Comparison of ENCODE assay signal across 8 cellular contexts in the genomic region with DNA sequence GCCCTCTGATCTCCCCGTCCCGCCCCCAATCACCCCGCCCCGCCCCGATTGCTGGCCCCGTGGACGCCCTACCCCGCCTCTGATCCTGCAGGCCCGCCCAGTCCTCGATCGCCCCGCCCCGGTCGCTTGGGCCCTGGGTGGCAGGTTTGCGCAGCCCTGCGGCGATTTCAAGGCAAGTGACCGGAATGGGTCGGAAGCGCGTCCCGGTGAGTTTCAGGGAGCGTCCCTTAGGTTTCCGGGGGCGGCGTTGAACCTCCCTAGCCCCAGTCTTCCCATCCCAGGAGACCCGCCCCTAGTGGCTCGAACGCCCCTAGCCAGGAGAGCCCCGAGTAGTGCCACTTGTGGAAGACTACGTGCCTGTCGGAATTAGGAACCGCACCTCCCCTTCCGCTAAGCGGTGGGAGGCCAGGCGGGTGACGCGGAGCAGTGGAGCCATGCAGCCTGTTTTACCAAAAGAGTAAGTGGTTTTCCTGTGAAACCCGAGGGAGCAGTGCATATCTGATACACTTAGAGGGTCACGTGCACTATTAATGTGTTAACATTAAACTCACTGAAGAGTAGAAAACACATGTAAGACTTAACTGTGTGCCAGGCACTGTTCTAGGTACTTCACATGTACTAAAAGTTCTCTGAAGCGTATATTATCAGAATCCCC.
DNase-seq lines count a peak whose midpoint lies in the region; ATAC-seq and TF ChIP-seq lines count a peak whose summit lies in the region.

No MANE protein-coding gene starts in this region.

- H3K27me3 Mint-ChIP-seq in nephron (ENCODE audit: low read depth) = peaks cover 19% of the 10 kb centered on the region
- no peaks in the 10 kb centered on the region for H3K27me3 Mint-ChIP-seq in stimulated activated naive CD8-positive, alpha-beta T cell treated with anti-CD3 and anti-CD28 coated beads, Interleukin-15, Interleukin-2, amounts not matched to agents 100 ng/mL and 50 ng/mL, for 24 hours

- H3K9me3 Mint-ChIP-seq in nephron = peaks cover 5% of the 10 kb centered on the region
- H3K9me3 Mint-ChIP-seq in stimulated activated naive CD8-positive, alpha-beta T cell treated with anti-CD3 and anti-CD28 coated beads, Interleukin-15, Interleukin-2, amounts not matched to agents 100 ng/mL and 50 ng/mL, for 24 hours = no peaks in the 10 kb centered on the region

- ATAC-seq in GM21515 (IDR thresholded peaks at IDR 0.05; ENCODE audit: unreplicated experiment) = peak; percentile 77

- no peaks in the 10 kb centered on the region for H3K36me3 Mint-ChIP-seq in nephron (ENCODE audit: low read depth)
- H3K36me3 Mint-ChIP-seq in stimulated activated naive CD8-positive, alpha-beta T cell treated with anti-CD3 and anti-CD28 coated beads, Interleukin-15, Interleukin-2, amounts not matched to agents 100 ng/mL and 50 ng/mL, for 24 hours (ENCODE audit: low read depth) = no peaks in the 10 kb centered on the region

- H3K27ac Mint-ChIP-seq in nephron = peak overlapping the region in 2 of 3 experiments; percentile 63 to 73
- peak overlapping the region; percentile 81 for H3K27ac Mint-ChIP-seq in stimulated activated naive CD8-positive, alpha-beta T cell treated with anti-CD3 and anti-CD28 coated beads, Interleukin-15, Interleukin-2, amounts not matched to agents 100 ng/mL and 50 ng/mL, for 24 hours

- peak; percentile 31 to 38 (median 32) for TF ChIP-seq CTCF in nephron (IDR thresholded peaks at IDR 0.05; ENCODE audit: unreplicated experiment in 3 of 3)

- no peaks in the 10 kb centered on the region for H3K4me1 Mint-ChIP-seq in nephron
- H3K4me1 Mint-ChIP-seq in stimulated activated naive CD8-positive, alpha-beta T cell treated with anti-CD3 and anti-CD28 coated beads, Interleukin-15, Interleukin-2, amounts not matched to agents 100 ng/mL and 50 ng/mL, for 24 hours (ENCODE audit: low read depth) = peaks cover 25% of the 10 kb centered on the region

- DNase-seq in DMS53 (lab: John Stamatoyannopoulos, UW) = peak; percentile 98
- peak; percentile 81 for DNase-seq in HuH-7.5 (ENCODE audit: low spot score)
- peak; percentile 92 for DNase-seq in RKO (ENCODE audit: low spot score)
- peak; percentile 78 to 79 for DNase-seq in activated T-helper 1 cell treated with anti-CD3 and anti-CD28 coated beads, Interleukin-2, amount 50 U/mL, for 16 hours (ENCODE audit: low read depth in 1 of 2, low spot score in 1 of 2)
- peak; percentile 60 for DNase-seq in fibroblast of peridontal ligament (ENCODE audit: extremely low read depth)

- H3K4me3 Mint-ChIP-seq in nephron = peak overlapping the region; percentile 86 to 94 (median 91)
- H3K4me3 Mint-ChIP-seq in stimulated activated naive CD8-positive, alpha-beta T cell treated with anti-CD3 and anti-CD28 coated beads, Interleukin-15, Interleukin-2, amounts not matched to agents 100 ng/mL and 50 ng/mL, for 24 hours = peak overlapping the region; percentile 95

Comparison
In these comparisons a context has a peak if more than half of its experiments do, and no peak if none do; other contexts are left out.
1. Peak in every context shown above with its lines: DNase-seq and ATAC-seq.